ENCODE assay signal across 8 cellular contexts in genomic region chr5:71887680-71888079, GRCh38.
DNase-seq lines count a peak whose midpoint lies in the region; ATAC-seq and TF ChIP-seq lines count a peak whose summit lies in the region.

No MANE protein-coding gene starts in this region.

- TF ChIP-seq CTCF in fibroblast of mammary gland (conservative IDR thresholded peaks at IDR 0.05; ENCODE audit: control insufficient read depth, insufficient read depth, low read depth, low read length), result no peak

- H3K4me3 ChIP-seq in fibroblast of mammary gland (ENCODE audit: control insufficient read depth, low read depth, low read length) (no peak overlapping the region), skeletal muscle cell (ENCODE audit: low read depth, low read length) (no peak overlapping the region)

- peak; percentile 83 to 87 for ATAC-seq in activated CD4-positive, CD25-positive, alpha-beta regulatory T cell treated with anti-CD3 and anti-CD28 coated beads, Interleukin-2, amount 50 U/mL, for 24 hours
- peak; percentile 97 for ATAC-seq in GM21381 (IDR thresholded peaks at IDR 0.05; ENCODE audit: unreplicated experiment)
- peak; percentile 96 for ATAC-seq in HG03521 (IDR thresholded peaks at IDR 0.05; ENCODE audit: unreplicated experiment)

- no peak for DNase-seq in activated CD4-positive, CD25-positive, alpha-beta regulatory T cell (lab: John Stamatoyannopoulos, UW)
- peak; percentile 78 for DNase-seq in SIG-M5 treated with dmso at 0.1 percent for 504 hours (lab: John Stamatoyannopoulos, UW; ENCODE audit: unreplicated experiment)
- peak; percentile 89 for DNase-seq in fibroblast of mammary gland (ENCODE audit: low read depth)
- DNase-seq in skeletal muscle cell (ENCODE audit: low read depth), result peak; percentile 72
- DNase-seq in COLO668 (lab: John Stamatoyannopoulos, UW; ENCODE audit: unreplicated experiment), result no peak

Comparison
In these comparisons a context has a peak if more than half of its experiments do, and no peak if none do; other contexts are left out.
1. DNase-seq: peak in SIG-M5 treated with dmso at 0.1 percent for 504 hours (single experiment), fibroblast of mammary gland (single experiment) and skeletal muscle cell (single experiment); none in activated CD4-positive, CD25-positive, alpha-beta regulatory T cell (0 of 4) and COLO668 (single experiment).
2. Peak in every context shown above with its lines, with median percentiles within 50 percentile points of each other: ATAC-seq.